In genomic region chr4:70402762-70403161, GRCh38 we compare ENCODE assay signal across 21 cellular contexts. TPM values are rescaled to one million over a fixed set of nuclear protein-coding genes. Genes with fewer than 3 reads are reported as not detected.
"Had no signal": no experiment of that assay in that cellular context is flagged by ENCODE, and none has a peak within 500 bp of the region (broad histone marks: within the 10 kb centered on the region; RNA-seq: fewer than 3 reads in every experiment).

No MANE protein-coding gene starts in this region.

- H3K27me3 ChIP-seq: breast epithelium, sigmoid colon had no signal

- H3K4me1 ChIP-seq: breast epithelium, sigmoid colon had no signal

- H3K27ac Mint-ChIP-seq: activated CD8-positive, alpha-beta memory T cell treated with anti-CD3 and anti-CD28 coated beads, Interleukin-2, amount 10 ng/mL, durations not matched to agents 7 days and 5 days; activated naive CD8-positive, alpha-beta T cell treated with anti-CD3 and anti-CD28 coated beads for 36 hours; activated T-cell treated with anti-CD3 and anti-CD28 coated beads, Interleukin-2, amount 50 U/mL, for 24 hours; stimulated activated naive B cell treated with anti-CD40 and anti-IgM and Interleukin-4, amounts not matched to agents 10 μg/mL and 1 μg/mL and 100 μg/mL, for 72 hours had no signal

- H3K36me3 ChIP-seq: breast epithelium, sigmoid colon had no signal

- DNase-seq: activated CD4-positive, alpha-beta T cell treated with anti-CD3 and anti-CD28 coated beads, Interleukin-2, amount 50 U/mL, for 4 hours; activated CD4-positive, CD25-positive, alpha-beta regulatory T cell treated with anti-CD3 and anti-CD28 coated beads, Interleukin-2, amount 50 U/mL, for 72 hours; activated CD8-positive, alpha-beta memory T cell treated with anti-CD3 and anti-CD28 coated beads, Interleukin-2, amount 10 ng/mL, durations not matched to agents 7 days and 5 days; activated gamma-delta T cell; activated naive CD8-positive, alpha-beta T cell treated with anti-CD3 and anti-CD28 coated beads for 36 hours; activated T-cell treated with anti-CD3 and anti-CD28 coated beads, Interleukin-2, amount 50 U/mL, for 24 hours; anterior cingulate cortex; glutamatergic neuron; sigmoid colon; stimulated activated CD4-positive, alpha-beta T cell treated with anti-CD3 and anti-CD28 coated beads, Interleukin-2, amount 100 ng/mL, for 24 hours; stimulated activated naive B cell treated with anti-CD40 and anti-IgM and Interleukin-4, amounts not matched to agents 10 μg/mL and 1 μg/mL and 100 μg/mL, for 72 hours; substantia nigra; trophoblast cell had no signal

- H3K36me3 Mint-ChIP-seq: activated CD8-positive, alpha-beta memory T cell treated with anti-CD3 and anti-CD28 coated beads, Interleukin-2, amount 10 ng/mL, durations not matched to agents 7 days and 5 days; activated naive CD8-positive, alpha-beta T cell treated with anti-CD3 and anti-CD28 coated beads for 36 hours; stimulated activated naive B cell treated with anti-CD40 and anti-IgM and Interleukin-4, amounts not matched to agents 10 μg/mL and 1 μg/mL and 100 μg/mL, for 72 hours had no signal

- ATAC-seq: activated CD8-positive, alpha-beta memory T cell treated with anti-CD3 and anti-CD28 coated beads, Interleukin-2, amount 10 ng/mL, durations not matched to agents 7 days and 5 days; stimulated activated naive B cell treated with anti-CD40 and anti-IgM and Interleukin-4, amounts not matched to agents 10 μg/mL and 1 μg/mL and 100 μg/mL, for 72 hours had no signal

- H3K27me3 Mint-ChIP-seq: activated CD8-positive, alpha-beta memory T cell treated with anti-CD3 and anti-CD28 coated beads, Interleukin-2, amount 10 ng/mL, durations not matched to agents 7 days and 5 days; activated naive CD8-positive, alpha-beta T cell treated with anti-CD3 and anti-CD28 coated beads for 36 hours; activated T-cell treated with anti-CD3 and anti-CD28 coated beads, Interleukin-2, amount 50 U/mL, for 24 hours had no signal

- H3K9me3 ChIP-seq: breast epithelium, sigmoid colon had no signal

- H3K4me3 Mint-ChIP-seq: activated CD8-positive, alpha-beta memory T cell treated with anti-CD3 and anti-CD28 coated beads, Interleukin-2, amount 10 ng/mL, durations not matched to agents 7 days and 5 days; activated naive CD8-positive, alpha-beta T cell treated with anti-CD3 and anti-CD28 coated beads for 36 hours; activated T-cell treated with anti-CD3 and anti-CD28 coated beads, Interleukin-2, amount 50 U/mL, for 24 hours; stimulated activated naive B cell treated with anti-CD40 and anti-IgM and Interleukin-4, amounts not matched to agents 10 μg/mL and 1 μg/mL and 100 μg/mL, for 72 hours had no signal

- H3K4me3 ChIP-seq: breast epithelium, sigmoid colon had no signal

- H3K9me3 Mint-ChIP-seq: activated naive CD8-positive, alpha-beta T cell treated with anti-CD3 and anti-CD28 coated beads for 36 hours; activated T-cell treated with anti-CD3 and anti-CD28 coated beads, Interleukin-2, amount 50 U/mL, for 24 hours had no signal

- H3K4me1 Mint-ChIP-seq: activated CD8-positive, alpha-beta memory T cell treated with anti-CD3 and anti-CD28 coated beads, Interleukin-2, amount 10 ng/mL, durations not matched to agents 7 days and 5 days; activated naive CD8-positive, alpha-beta T cell treated with anti-CD3 and anti-CD28 coated beads for 36 hours; stimulated activated naive B cell treated with anti-CD40 and anti-IgM and Interleukin-4, amounts not matched to agents 10 μg/mL and 1 μg/mL and 100 μg/mL, for 72 hours had no signal

RNA-seq across cellular contexts. Expression of gene OPRPN, which starts 5.0 kb away (rescaled TPM):
- total RNA-seq: activated CD8-positive, alpha-beta memory T cell treated with anti-CD3 and anti-CD28 coated beads, Interleukin-2, amount 10 ng/mL, durations not matched to agents 7 days and 5 days; activated naive CD8-positive, alpha-beta T cell treated with anti-CD3 and anti-CD28 coated beads for 36 hours; cerebellum; dermis microvascular lymphatic vessel endothelial cell; fibroblast of villous mesenchyme; mesenteric fat pad; osteocyte; pulmonary artery endothelial cell; sigmoid colon had no signal

RNA-seq across cellular contexts. Expression of gene SMR3B, which starts 19.8 kb away (rescaled TPM):
- total RNA-seq: activated CD8-positive, alpha-beta memory T cell treated with anti-CD3 and anti-CD28 coated beads, Interleukin-2, amount 10 ng/mL, durations not matched to agents 7 days and 5 days; activated naive CD8-positive, alpha-beta T cell treated with anti-CD3 and anti-CD28 coated beads for 36 hours; breast epithelium; cerebellum; dermis microvascular lymphatic vessel endothelial cell; fibroblast of villous mesenchyme; lower leg skin; mesenteric fat pad; osteocyte; pulmonary artery endothelial cell; sigmoid colon had no signal

RNA-seq across cellular contexts. Expression of gene SMR3A, which starts 42.2 kb away (rescaled TPM):
- total RNA-seq: activated CD8-positive, alpha-beta memory T cell treated with anti-CD3 and anti-CD28 coated beads, Interleukin-2, amount 10 ng/mL, durations not matched to agents 7 days and 5 days; activated naive CD8-positive, alpha-beta T cell treated with anti-CD3 and anti-CD28 coated beads for 36 hours; breast epithelium; cerebellum; dermis microvascular lymphatic vessel endothelial cell; fibroblast of villous mesenchyme; lower leg skin; mesenteric fat pad; osteocyte; pulmonary artery endothelial cell; sigmoid colon had no signal
